16 cellular contexts compared by ENCODE assay signal in the genomic region with DNA sequence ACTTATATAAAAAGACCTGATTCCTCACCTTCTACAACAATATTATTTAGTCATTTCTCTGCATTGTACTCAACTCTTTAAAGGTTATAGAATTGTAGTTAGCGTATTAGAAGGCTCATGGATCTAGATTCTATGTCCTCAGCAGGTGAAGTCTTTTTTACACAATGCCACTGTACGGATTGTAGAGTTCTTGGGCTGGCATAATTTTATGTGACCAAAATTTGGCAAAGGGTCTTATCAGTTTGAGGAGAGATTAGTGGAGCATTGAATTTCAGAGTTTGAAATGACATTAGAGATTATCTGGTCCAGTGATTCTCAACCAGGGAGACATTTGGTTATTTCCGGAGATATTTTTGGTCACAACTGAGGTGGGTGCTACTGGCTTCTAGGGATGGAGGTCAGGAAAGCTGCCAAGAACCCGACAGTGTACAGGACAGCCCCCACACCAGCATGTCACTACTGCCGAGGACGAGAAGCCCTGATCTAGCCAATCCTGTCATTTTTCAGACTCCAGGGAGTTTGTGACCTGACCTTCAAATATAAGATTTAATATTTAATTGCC.
"Had no signal": no experiment of that assay in that cellular context is flagged by ENCODE, and none has a peak within 500 bp of the region (broad histone marks: within the 10 kb centered on the region; RNA-seq: fewer than 3 reads in every experiment).

No MANE protein-coding gene starts in this region.

- H3K27ac ChIP-seq: esophagus squamous epithelium had no signal

- H3K9me3 Mint-ChIP-seq: activated T-cell treated with anti-CD3 and anti-CD28 coated beads, Interleukin-2, amount 50 U/mL, for 72 hours; stimulated activated naive CD8-positive, alpha-beta T cell treated with anti-CD3 and anti-CD28 coated beads, Interleukin-15, Interleukin-2, amounts not matched to agents 100 ng/mL and 50 ng/mL, for 24 hours had no signal

- H3K36me3 ChIP-seq: esophagus squamous epithelium, tibial nerve had no signal

- H3K9me3 ChIP-seq: esophagus squamous epithelium, tibial nerve had no signal

- DNase-seq: activated CD4-positive, alpha-beta T cell treated with anti-CD3 and anti-CD28 coated beads, Interleukin-2, amount 50 U/mL, for 1 hour; activated CD8-positive, alpha-beta memory T cell treated with anti-CD3 and anti-CD28 coated beads, Interleukin-2, amount 50 U/mL, for 48 hours; activated effector memory CD4-positive, alpha-beta T cell treated with anti-CD3 and anti-CD28 coated beads, Interleukin-2, amount 50 U/mL, for 16 hours; activated naive CD4-positive, alpha-beta T cell treated with anti-CD3 and anti-CD28 coated beads, Interleukin-2, amount 50 U/mL, for 16 hours; activated T-cell treated with anti-CD3 and anti-CD28 coated beads, Interleukin-2, amount 50 U/mL, for 72 hours; aorta; effector CD8-positive, alpha-beta T cell; esophagus squamous epithelium; midbrain; stimulated activated CD4-positive, alpha-beta T cell treated with anti-CD3 and anti-CD28 coated beads, Interleukin-12 subunit alpha, Interleukin-12 subunit beta, amount 100 ng/mL, for 4 hours; stimulated activated CD4-positive, alpha-beta T cell treated with anti-CD3 and anti-CD28 coated beads, Interleukin-2, amount 100 ng/mL, for 24 hours; T1000 had no signal

- ATAC-seq: activated CD4-positive, CD25-positive, alpha-beta regulatory T cell treated with anti-CD3 and anti-CD28 coated beads, Interleukin-2, amount 50 U/mL, for 24 hours; activated T-cell treated with anti-CD3 and anti-CD28 coated beads, Interleukin-2, amount 50 U/mL, for 72 hours had no signal

- H3K4me3 ChIP-seq: esophagus squamous epithelium, tibial nerve had no signal

- H3K27ac Mint-ChIP-seq: activated T-cell treated with anti-CD3 and anti-CD28 coated beads, Interleukin-2, amount 50 U/mL, for 72 hours; progenitor cell of endocrine pancreas; stimulated activated naive CD8-positive, alpha-beta T cell treated with anti-CD3 and anti-CD28 coated beads, Interleukin-15, Interleukin-2, amounts not matched to agents 100 ng/mL and 50 ng/mL, for 24 hours had no signal

- H3K27me3 Mint-ChIP-seq: progenitor cell of endocrine pancreas; stimulated activated naive CD8-positive, alpha-beta T cell treated with anti-CD3 and anti-CD28 coated beads, Interleukin-15, Interleukin-2, amounts not matched to agents 100 ng/mL and 50 ng/mL, for 24 hours had no signal

- H3K27me3 ChIP-seq: esophagus squamous epithelium, tibial nerve had no signal

- H3K4me3 Mint-ChIP-seq: activated T-cell treated with anti-CD3 and anti-CD28 coated beads, Interleukin-2, amount 50 U/mL, for 72 hours; stimulated activated naive CD8-positive, alpha-beta T cell treated with anti-CD3 and anti-CD28 coated beads, Interleukin-15, Interleukin-2, amounts not matched to agents 100 ng/mL and 50 ng/mL, for 24 hours had no signal

- H3K4me1 ChIP-seq: esophagus squamous epithelium had no signal
